Comparison of ENCODE assay signal across 1 cellular context in genomic region chr16:75148311-75149195, GRCh38.
TF ChIP-seq lines count a peak whose summit lies in the region.

Gene ZFP1, plus strand, starts transcription at chr16:75148524. Its CDS starts 4,428 bp downstream, at chr16:75152952.

TF ChIP-seq in HepG2, 621 proteins besides CTCF, POLR2A, EP300 and RAD21 (continued from another document and continues in another):
- no peak for TF ChIP-seq REST (IDR thresholded peaks at IDR 0.05; ENCODE audit: borderline replicate concordance in 1 of 2, low read depth in 1 of 2, low read length in 2 of 2)
- TF ChIP-seq ZNF777 (CRISPR knock-in tag; IDR thresholded peaks at IDR 0.05) = peak; percentile 84
- TF ChIP-seq CENPBD1 (CRISPR knock-in tag; IDR thresholded peaks at IDR 0.05; ENCODE audit: borderline replicate concordance, low read depth) = no peak
- peak; percentile 89; the same call in 1 of the 2 replicates for TF ChIP-seq ZNF773 (CRISPR knock-in tag; IDR thresholded peaks at IDR 0.05; ENCODE audit: borderline replicate concordance)
- peak; percentile 96; the same call in 1 of the 2 replicates for TF ChIP-seq HES4 (CRISPR knock-in tag; IDR thresholded peaks at IDR 0.05; ENCODE audit: borderline replicate concordance)
- peak; percentile 99 for TF ChIP-seq ZNF619 (CRISPR knock-in tag; IDR thresholded peaks at IDR 0.05)
- peak; percentile 95 for TF ChIP-seq YEATS4 (CRISPR knock-in tag; IDR thresholded peaks at IDR 0.05; ENCODE audit: borderline replicate concordance)
- TF ChIP-seq CBX2 (IDR thresholded peaks at IDR 0.05; ENCODE audit: low read depth, low read length) = no peak
- TF ChIP-seq CBX2 (CRISPR knock-in tag; IDR thresholded peaks at IDR 0.05; ENCODE audit: low read depth) = no peak
- TF ChIP-seq STAG1 (CRISPR knock-in tag; IDR thresholded peaks at IDR 0.05) = peak; percentile 13; the same call in 1 of the 2 replicates
- peak; percentile 88 for TF ChIP-seq GABPB1 (CRISPR knock-in tag; IDR thresholded peaks at IDR 0.05)
- peak; percentile 63; the same call in 1 of the 2 replicates for TF ChIP-seq ZNF451 (CRISPR knock-in tag; IDR thresholded peaks at IDR 0.05)
- TF ChIP-seq ZSCAN30 (CRISPR knock-in tag; IDR thresholded peaks at IDR 0.05) = no peak
- peak; percentile 87; the same call in 1 of the 2 replicates for TF ChIP-seq STAT5B (CRISPR knock-in tag; IDR thresholded peaks at IDR 0.05)
- TF ChIP-seq ZNF775 (CRISPR knock-in tag; IDR thresholded peaks at IDR 0.05; ENCODE audit: borderline replicate concordance) = no peak
- peak; percentile 59; the same call in 1 of the 2 replicates for TF ChIP-seq PBX3 (CRISPR knock-in tag; IDR thresholded peaks at IDR 0.05; ENCODE audit: borderline replicate concordance)
- TF ChIP-seq ZFP36 (IDR thresholded peaks at IDR 0.05; ENCODE audit: borderline replicate concordance, low read depth, low read length, partially characterized antibody) = no peak
- TF ChIP-seq ZNF563 (CRISPR knock-in tag; IDR thresholded peaks at IDR 0.05) = peak; percentile 96
- TF ChIP-seq THAP7 (CRISPR knock-in tag; IDR thresholded peaks at IDR 0.05) = peak; percentile 93; the same call in 1 of the 2 replicates
- peak; percentile 48; the same call in 1 of the 2 replicates for TF ChIP-seq ZBTB20 (CRISPR knock-in tag; IDR thresholded peaks at IDR 0.05; ENCODE audit: borderline replicate concordance, low read depth)
- peak; percentile 81 for TF ChIP-seq HNRNPK (IDR thresholded peaks at IDR 0.05; ENCODE audit: low read depth, low read length, poor library complexity, severe bottlenecking)
- no peak for TF ChIP-seq HHEX (CRISPR knock-in tag; IDR thresholded peaks at IDR 0.05)
- peak; percentile 80; the same call in 1 of the 2 replicates for TF ChIP-seq TSC22D2 (CRISPR knock-in tag; IDR thresholded peaks at IDR 0.05; ENCODE audit: borderline replicate concordance)
- peak; percentile 87 for TF ChIP-seq ZNF512B (CRISPR knock-in tag; IDR thresholded peaks at IDR 0.05; ENCODE audit: borderline replicate concordance)
- peak; percentile 87; the same call in 1 of the 2 replicates for TF ChIP-seq ZNF275 (CRISPR knock-in tag; IDR thresholded peaks at IDR 0.05; ENCODE audit: borderline replicate concordance)
- TF ChIP-seq TARDBP (CRISPR knock-in tag; IDR thresholded peaks at IDR 0.05) = peak; percentile 95; the same call in 1 of the 2 replicates
- no peak for TF ChIP-seq REL (CRISPR knock-in tag; conservative IDR thresholded peaks at IDR 0.05)
- peak; percentile 78 for TF ChIP-seq ZFP37 (CRISPR knock-in tag; IDR thresholded peaks at IDR 0.05; ENCODE audit: borderline replicate concordance)
- peak; percentile 77; the same call in 1 of the 2 replicates for TF ChIP-seq MYPOP (CRISPR knock-in tag; IDR thresholded peaks at IDR 0.05)
- peak; percentile 87 for TF ChIP-seq ZC3H13 (CRISPR knock-in tag; IDR thresholded peaks at IDR 0.05)
- peak; percentile 60 for TF ChIP-seq SIN3A (IDR thresholded peaks at IDR 0.05; ENCODE audit: borderline replicate concordance, low read depth, low read length)
- TF ChIP-seq RXRA (CRISPR knock-in tag; IDR thresholded peaks at IDR 0.05) = peak; percentile 92
- peak; percentile 19; the same call in 1 of the 2 replicates for TF ChIP-seq ZFP1 (CRISPR knock-in tag; IDR thresholded peaks at IDR 0.05)
- no peak for TF ChIP-seq MIER2 (CRISPR knock-in tag; IDR thresholded peaks at IDR 0.05)
- TF ChIP-seq TEAD2 (CRISPR knock-in tag; IDR thresholded peaks at IDR 0.05) = no peak
- peak; percentile 56; the same call in 1 of the 2 replicates for TF ChIP-seq LBX2 (CRISPR knock-in tag; IDR thresholded peaks at IDR 0.05; ENCODE audit: borderline replicate concordance)
- TF ChIP-seq KAT2B (IDR thresholded peaks at IDR 0.05; ENCODE audit: borderline replicate concordance, low read depth, low read length) = no peak
- TF ChIP-seq ZNF713 (CRISPR knock-in tag; IDR thresholded peaks at IDR 0.05) = peak; percentile 84; the same call in 1 of the 2 replicates
- TF ChIP-seq ZNF75D (CRISPR knock-in tag; IDR thresholded peaks at IDR 0.05; ENCODE audit: borderline replicate concordance) = no peak
- no peak for TF ChIP-seq GPBP1L1 (CRISPR knock-in tag; IDR thresholded peaks at IDR 0.05)
- peak; percentile 96 for TF ChIP-seq ERF (CRISPR knock-in tag; IDR thresholded peaks at IDR 0.05)
- TF ChIP-seq SMYD3 (CRISPR knock-in tag; IDR thresholded peaks at IDR 0.05) = peak; percentile 64; the same call in 1 of the 2 replicates
- TF ChIP-seq TBX2 (CRISPR knock-in tag; IDR thresholded peaks at IDR 0.05; ENCODE audit: borderline replicate concordance) = peak; percentile 94
- TF ChIP-seq SP5 (CRISPR knock-in tag; IDR thresholded peaks at IDR 0.05; ENCODE audit: borderline replicate concordance, low read depth) = no peak
- no peak for TF ChIP-seq NAIF1 (CRISPR knock-in tag; IDR thresholded peaks at IDR 0.05; ENCODE audit: borderline replicate concordance)
- TF ChIP-seq ZNF530 (CRISPR knock-in tag; IDR thresholded peaks at IDR 0.05; ENCODE audit: low read depth) = no peak
- peak; percentile 89 for TF ChIP-seq ZNF564 (CRISPR knock-in tag; IDR thresholded peaks at IDR 0.05)
- TF ChIP-seq ZNF850 (CRISPR knock-in tag; conservative IDR thresholded peaks at IDR 0.05) = no peak
- TF ChIP-seq ZNF138 (CRISPR knock-in tag; IDR thresholded peaks at IDR 0.05; ENCODE audit: low read depth) = peak; percentile 73; the same call in 1 of the 2 replicates
- TF ChIP-seq SCMH1 (CRISPR knock-in tag; IDR thresholded peaks at IDR 0.05; ENCODE audit: borderline replicate concordance) = no peak
- peak; percentile 67; the same call in 1 of the 2 replicates for TF ChIP-seq ZNF724P (CRISPR knock-in tag; IDR thresholded peaks at IDR 0.05; ENCODE audit: borderline replicate concordance)
- peak; percentile 62; the same call in 1 of the 2 replicates for TF ChIP-seq FOXO1 (CRISPR knock-in tag; IDR thresholded peaks at IDR 0.05)
- TF ChIP-seq DMAP1 (CRISPR knock-in tag; IDR thresholded peaks at IDR 0.05) = peak; percentile 98
- peak; percentile 62; the same call in 1 of the 2 replicates for TF ChIP-seq ZNF430 (CRISPR knock-in tag; IDR thresholded peaks at IDR 0.05)
- peak; percentile 95; the same call in 1 of the 2 replicates for TF ChIP-seq ZNF33A (CRISPR knock-in tag; IDR thresholded peaks at IDR 0.05; ENCODE audit: borderline replicate concordance)
- TF ChIP-seq NFATC3 (CRISPR knock-in tag; IDR thresholded peaks at IDR 0.05) = peak; percentile 98
